Comparison of ENCODE assay signal across 8 cellular contexts in genomic region chr1:33348676-33349080, GRCh38. TPM values are rescaled to one million over a fixed set of nuclear protein-coding genes. Genes with fewer than 3 reads are reported as not detected.
DNase-seq lines count a peak whose midpoint lies in the region; ATAC-seq, FAIRE-seq and TF ChIP-seq lines count a peak whose summit lies in the region.

No MANE protein-coding gene starts in this region.

- RAD21 ChIA-PET in GM12878 (lab: Charles Lee; ENCODE audit: unreplicated experiment): no interaction called here

- no peaks in the 10 kb centered on the region for H3K27me3 ChIP-seq in GM12878 (replicated peaks in 1 of 2; ENCODE audit: control insufficient read depth in 2 of 2, insufficient read depth in 2 of 2, low read length in 1 of 2)

- in situ Hi-C loops in GM12878 (cut with MboI): no loop called here

- peak overlapping the region; percentile 81 for H3K27ac ChIP-seq in GM12878 (ENCODE audit: control insufficient read depth, insufficient read depth)

- FAIRE-seq in GM12878 (lab: Jason Lieb, UNC): no peak

- no TSS peak for BruUV-seq in GM12878 (replicated peaks; lab: Mats Ljungman, UMichigan)

- TF ChIP-seq CTCF in NB4 (IDR thresholded peaks at IDR 0.05; ENCODE audit: low read depth, low read length) (no peak), GM12878 (IDR thresholded peaks at IDR 0.05 in 2 of 3, conservative IDR thresholded peaks at IDR 0.05 in 1 of 3; ENCODE audit: control insufficient read depth in 2 of 3, extremely low read depth in 1 of 3, insufficient read depth in 1 of 3, low read depth in 3 of 3, low read length in 3 of 3) (no peak)

- ATAC-seq in GM12878 (peak; percentile 21), left lobe of liver (peak; percentile 18), HG03097 (IDR thresholded peaks at IDR 0.05; ENCODE audit: low FRiP score, unreplicated experiment) (no peak)

- TF ChIP-seq POLR2A in NB4 (IDR thresholded peaks at IDR 0.05; ENCODE audit: extremely low read depth, insufficient read length): no peak
- TF ChIP-seq POLR2A in GM12878 (IDR thresholded peaks at IDR 0.05; ENCODE audit: low read depth, low read length): no peak

- peaks cover 64% of the 10 kb centered on the region for H3K79me2 ChIP-seq in GM12878 (ENCODE audit: control insufficient read depth, insufficient read depth, low read length)

- H3K4me2 ChIP-seq in GM12878 (ENCODE audit: control insufficient read depth, insufficient read depth): peak overlapping the region; percentile 90

- no peaks in the 10 kb centered on the region; the same call in 1 of the 2 replicates for H4K20me1 ChIP-seq in GM12878 (ENCODE audit: control insufficient read depth, insufficient read depth)

- TF ChIP-seq RAD21 in GM12878 (IDR thresholded peaks at IDR 0.05; ENCODE audit: insufficient read depth, low read depth, low read length): no peak

- intact Hi-C loops in GM12878 (cut with micrococcal nuclease; ENCODE audit: unreplicated experiment): loop anchor here (10.0 kb wide), 1 partner anchor 224 kb away; no protein-coding TSS in a partner anchor

- DNase-seq in CD1c-positive myeloid dendritic cell (ENCODE audit: extremely low spot score) (peak; percentile 39), NB4 (ENCODE audit: low read depth) (no peak), GM12878 (ENCODE audit: low read depth, low spot score) (no peak), left lobe of liver (ENCODE audit: low spot score) (no peak), GM03348 (ENCODE audit: low spot score) (no peak), OCI-M1 (lab: John Stamatoyannopoulos, UW) (no peak)
- DNase-seq in stimulated activated CD8-positive, alpha-beta memory T cell treated with anti-CD3 and anti-CD28 coated beads, Interleukin-12 subunit alpha, Interleukin-12 subunit beta, amount 100 ng/mL, for 4 hours (ENCODE audit: low read depth): peak; percentile 8

- CTCF ChIA-PET in GM12878 (lab: Yijun Ruan, JAX): interaction anchor here (0.6 to 1.1 kb wide), 2 partner anchors 123 to 452 kb away, joined by 4 to 5 read pairs; partner anchors contain the start of gene ZSCAN20

- H2AFZ ChIP-seq in GM12878 (ENCODE audit: control insufficient read depth, low read depth, low read length): peak overlapping the region; percentile 23; the same call in 1 of the 2 replicates

- no peaks in the 10 kb centered on the region for H3K9me3 ChIP-seq in GM12878 (replicated peaks; ENCODE audit: control insufficient read depth, insufficient read depth, low read length)

- POLR2A ChIA-PET in GM12878 (lab: Charles Lee): interaction anchor here (0.6 to 1.4 kb wide), 3 partner anchors 8 to 53 kb away, joined by 3 to 4 read pairs (median 3); no protein-coding TSS in a partner anchor

- peak overlapping the region; percentile 82 for H3K9ac ChIP-seq in GM12878 (ENCODE audit: control insufficient read depth, insufficient read depth, low read length)

- H3K36me3 ChIP-seq in GM12878 (ENCODE audit: control insufficient read depth in 2 of 2, insufficient read depth in 2 of 2, low read length in 1 of 2): peaks cover 0 to under 1% of the 10 kb centered on the region in 2 experiments; a peak in 1 of 4 replicates

- SMC1A ChIA-PET in GM12878 (lab: Charles Lee; ENCODE audit: uncharacterized antibody, unreplicated experiment): interaction anchor here (0.7 to 3.6 kb wide), 4 partner anchors 53 to 222 kb away, joined by 3 to 16 read pairs (median 5); no protein-coding TSS in a partner anchor

- WGBS in GM12878 (ENCODE audit: insufficient coverage, insufficient replicate concordance, low lambda C conversion rate, missing lambda C conversion rate): 31% methylated on average over 11 of the region's 11 CpGs

- H3K4me3 ChIP-seq in NB4 (ENCODE audit: low read depth, low read length) (peak overlapping the region; percentile 88), GM12878 (peak overlapping the region; percentile 92)

- TF ChIP-seq EP300 in GM12878 (IDR thresholded peaks at IDR 0.05; ENCODE audit: borderline replicate concordance in 1 of 2, control insufficient read depth in 1 of 2, low read depth in 2 of 2, low read length in 2 of 2): no peak

- peaks cover 18% of the 10 kb centered on the region for H3K4me1 ChIP-seq in GM12878 (ENCODE audit: control insufficient read depth, insufficient read depth, low read length)

TF ChIP-seq in GM12878, 131 proteins besides CTCF, POLR2A, EP300 and RAD21:
- no peak for TF ChIP-seq MYC (IDR thresholded peaks at IDR 0.05; ENCODE audit: insufficient read depth, insufficient read length, insufficient replicate concordance, low read length, severe bottlenecking)
- TF ChIP-seq ESRRA (IDR thresholded peaks at IDR 0.05; ENCODE audit: low read length): no peak
- TF ChIP-seq, protein P1, sequence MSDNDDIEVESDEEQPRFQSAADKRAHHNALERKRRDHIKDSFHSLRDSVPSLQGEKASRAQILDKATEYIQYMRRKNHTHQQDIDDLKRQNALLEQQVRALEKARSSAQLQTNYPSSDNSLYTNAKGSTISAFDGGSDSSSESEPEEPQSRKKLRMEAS (IDR thresholded peaks at IDR 0.05; ENCODE audit: low read depth, low read length): no peak

RNA-seq across cellular contexts. Expression of gene A3GALT2, which starts 27.8 kb away (rescaled TPM):
- not detected in 2 replicates for total RNA-seq in GM12878 (2013; cell fraction: nucleolus; rRNA removed)
- not detected in 2 replicates for total RNA-seq in GM12878 (2014; rRNA removed)
- not detected in 2 replicates for total RNA-seq in GM12878 (2014; rRNA removed; fragmentation: Illumina TruSeq; extraction: Trizol)
- not detected in 2 replicates for total RNA-seq in GM12878 (2021)
- not detected for polyA plus RNA-seq in GM12878 (2011; ENCODE audit: low read depth)
- polyA plus RNA-seq in GM12878 (2011; rRNA removed): not detected in 2 replicates
- polyA plus RNA-seq in GM12878 (2011; cell fraction: cytosol; rRNA removed): not detected in 2 replicates
- polyA plus RNA-seq in GM12878 (2011; cell fraction: nucleus; rRNA removed): not detected in 2 replicates
- not detected in 2 replicates for polyA plus RNA-seq in GM12878 (2012)
- not detected in 2 replicates for polyA plus RNA-seq in GM12878 (2014; fragmentation: Illumina TruSeq; extraction: Trizol)
- not detected for polyA plus RNA-seq in GM12878 (2014; fragmentation: Nextera tagmentation; extraction: Ambion mirVana)
- not detected in 2 replicates for polyA plus RNA-seq in GM12878 (2014; rRNA removed)
- not detected for polyA plus RNA-seq in GM12878 (2016; fragmentation: Nextera tagmentation; extraction: Ambion mirVana)
- not detected in 2 replicates for polyA minus RNA-seq in GM12878 (2011; rRNA and poly(A)+ RNA removed)
- not detected in 2 replicates for polyA minus RNA-seq in GM12878 (2011; cell fraction: cytosol; rRNA and poly(A)+ RNA removed)
- not detected in 2 replicates for polyA minus RNA-seq in GM12878 (2011; cell fraction: nucleus; rRNA and poly(A)+ RNA removed)
- total RNA-seq in left lobe of liver: not detected

Comparison
In these comparisons a context has a peak if more than half of its experiments do, and no peak if none do; other contexts are left out.
1. DNase-seq: peak in CD1c-positive myeloid dendritic cell (single experiment) and stimulated activated CD8-positive, alpha-beta memory T cell treated with anti-CD3 and anti-CD28 coated beads, Interleukin-12 subunit alpha, Interleukin-12 subunit beta, amount 100 ng/mL, for 4 hours (single experiment); none in NB4 (single experiment), GM12878 (single experiment), left lobe of liver (single experiment), GM03348 (single experiment) and OCI-M1 (single experiment).